ENCODE assay signal across 25 cellular contexts in the genomic region with DNA sequence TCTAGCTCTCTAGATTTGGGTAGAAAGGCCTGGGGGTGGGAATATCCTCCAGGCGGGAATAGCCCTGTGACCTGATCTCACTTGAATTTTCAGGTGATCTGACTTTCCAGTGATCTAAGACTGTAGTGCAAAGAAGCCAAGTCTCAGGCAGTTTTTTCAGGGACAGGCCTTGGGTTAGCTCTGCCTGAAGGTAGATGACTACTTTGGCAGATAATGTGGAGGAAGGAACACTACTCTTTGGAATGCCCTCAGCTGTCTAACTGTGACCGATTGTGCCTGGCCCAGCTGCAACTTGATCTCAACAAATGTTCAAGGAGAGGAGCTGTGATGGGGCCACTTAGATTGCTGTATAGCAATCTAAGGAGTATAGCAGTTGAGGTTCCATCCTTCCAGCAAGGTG.
A peak's percentile ranks its signal among the peaks of the same experiment; 100 is the strongest.
DNase-seq lines count a peak whose midpoint lies in the region; ATAC-seq, FAIRE-seq and TF ChIP-seq lines count a peak whose summit lies in the region.
"Had no signal": no experiment of that assay in that cellular context is flagged by ENCODE, and none has a peak within 500 bp of the region (broad histone marks: within the 10 kb centered on the region; RNA-seq: fewer than 3 reads in every experiment).

No MANE protein-coding gene starts in this region.

- peak overlapping the region; percentile 99 for H3K27ac Mint-ChIP-seq in nephron progenitor cell
- H3K27ac Mint-ChIP-seq: activated CD4-positive, alpha-beta T cell treated with anti-CD3 and anti-CD28 coated beads, Interleukin-2, amount 10 ng/mL, durations not matched to agents 24 days and 14 days; activated CD8-positive, alpha-beta memory T cell treated with anti-CD3 and anti-CD28 coated beads, Interleukin-2, amount 10 ng/mL, durations not matched to agents 7 days and 5 days; activated naive CD8-positive, alpha-beta T cell; CD4-positive, CD25-positive, alpha-beta regulatory T cell had no signal

- peaks cover 4% of the 10 kb centered on the region for H3K27me3 Mint-ChIP-seq in nephron progenitor cell (ENCODE audit: low read depth, poor library complexity)
- H3K27me3 Mint-ChIP-seq: activated CD4-positive, alpha-beta T cell treated with anti-CD3 and anti-CD28 coated beads, Interleukin-2, amount 10 ng/mL, durations not matched to agents 24 days and 14 days; activated CD8-positive, alpha-beta memory T cell treated with anti-CD3 and anti-CD28 coated beads, Interleukin-2, amount 10 ng/mL, durations not matched to agents 7 days and 5 days; activated naive CD8-positive, alpha-beta T cell; CD4-positive, CD25-positive, alpha-beta regulatory T cell had no signal

- H4K5ac ChIP-seq in H1 (ENCODE audit: insufficient read length, low read depth, low read length) = no peak overlapping the region

- H2BK15ac ChIP-seq in H1 (ENCODE audit: low read length) = no peak overlapping the region

- no peak overlapping the region for H2AFZ ChIP-seq in H1 (ENCODE audit: low read length)
- H2AFZ ChIP-seq: neural progenitor cell had no signal

- no peak overlapping the region for H2BK120ac ChIP-seq in H1 (replicated peaks; ENCODE audit: low read depth, low read length)

- H2BK20ac ChIP-seq in H1 (ENCODE audit: low read length) = no peak overlapping the region

- H4K20me1 ChIP-seq in H1 (replicated peaks in 1 of 2; ENCODE audit: control insufficient read depth in 1 of 2, insufficient read depth in 2 of 2, low read length in 2 of 2) = peaks cover 0 to 3% of the 10 kb centered on the region in 2 experiments

- H3K4me3 ChIP-seq in H1 (ENCODE audit: extremely low read depth in 1 of 4, insufficient read depth in 2 of 4, low read depth in 3 of 4, low read length in 4 of 4) = no peak overlapping the region
- H3K4me3 ChIP-seq: body of pancreas, GM12878, neural progenitor cell, prostate gland, smooth muscle cell, thyroid gland had no signal

- H2BK12ac ChIP-seq in H1 (ENCODE audit: low read depth, low read length) = no peak overlapping the region

- peaks cover 0 to 13% of the 10 kb centered on the region in 2 experiments; a peak in 1 of 4 replicates for H3K79me2 ChIP-seq in H1 (ENCODE audit: control insufficient read depth in 1 of 2, insufficient read depth in 2 of 2, low read length in 2 of 2)

- FAIRE-seq in H1 (lab: Jason Lieb, UNC) = peak; percentile 75
- FAIRE-seq: GM12878 had no signal

- no peak overlapping the region for H3K23ac ChIP-seq in H1 (ENCODE audit: insufficient read length)

- no peaks in the 10 kb centered on the region for H3K23me2 ChIP-seq in H1 (ENCODE audit: low read depth, low read length)

- H3K18ac ChIP-seq in H1 (ENCODE audit: extremely low read depth, low read length) = no peak overlapping the region

- WGBS in H1 (ENCODE audit: extremely low coverage in 1 of 2, insufficient coverage in 1 of 2, insufficient read length in 1 of 2, insufficient replicate concordance in 2 of 2, low coverage in 1 of 2, low lambda C conversion rate in 2 of 2, missing lambda C conversion rate in 1 of 2), 2 experiments = 85% methylated on average over 2 of the region's 2 CpGs; no CpG with 5 or more reads in 1 of the 2 experiments

- no peaks in the 10 kb centered on the region for H3K27me3 ChIP-seq in H1 (replicated peaks in 1 of 4; ENCODE audit: control insufficient read depth in 3 of 4, extremely low read depth in 1 of 4, insufficient read depth in 3 of 4, low read length in 3 of 4)
- H3K27me3 ChIP-seq: body of pancreas, neural progenitor cell, thyroid gland had no signal

- H3K27ac ChIP-seq in H1 (ENCODE audit: low read depth, low read length) = no peak overlapping the region
- H3K27ac ChIP-seq: body of pancreas, neural progenitor cell, prostate gland, thyroid gland had no signal

- H3K9me3 Mint-ChIP-seq in nephron progenitor cell = no peaks in the 10 kb centered on the region
- H3K9me3 Mint-ChIP-seq: neural progenitor cell had no signal

- TF ChIP-seq EP300 in H1 (IDR thresholded peaks at IDR 0.05; ENCODE audit: borderline replicate concordance in 1 of 2, low read depth in 2 of 2, low read length in 2 of 2) = no peak

- peaks cover 56% of the 10 kb centered on the region for H3K4me1 Mint-ChIP-seq in nephron progenitor cell

- DNase-seq in EL (peak; percentile 7), LHCN-M2 (ENCODE audit: low read depth) (peak; percentile 70), H1 (ENCODE audit: low read depth in 1 of 2, low spot score in 2 of 2) (no peak), nephron progenitor cell (peak; percentile 35), NCI-H2171 (lab: John Stamatoyannopoulos, UW) (no peak), AML-193 (lab: John Stamatoyannopoulos, UW) (no peak)
- DNase-seq: activated CD4-positive, alpha-beta T cell treated with anti-CD3 and anti-CD28 coated beads, Interleukin-2, amount 10 ng/mL, durations not matched to agents 24 days and 14 days; activated CD8-positive, alpha-beta memory T cell treated with anti-CD3 and anti-CD28 coated beads, Interleukin-2, amount 10 ng/mL, durations not matched to agents 7 days and 5 days; body of pancreas; CD4-positive, CD25-positive, alpha-beta regulatory T cell; cortex of kidney; DMS153; foreskin fibroblast; NCI-H1105; NCI-H526; stimulated activated CD4-positive, alpha-beta T cell treated with anti-CD3 and anti-CD28 coated beads, Interleukin-2, amount 100 ng/mL, for 48 hours; stimulated activated naive CD8-positive, alpha-beta T cell treated with anti-CD3 and anti-CD28 coated beads, Interleukin-15, Interleukin-2, amounts not matched to agents 100 U/mL and 50 U/mL, for 24 hours; thyroid gland had no signal

- H3K79me1 ChIP-seq in H1 (ENCODE audit: low read depth, low read length) = no peaks in the 10 kb centered on the region

- no peak overlapping the region for H3K4ac ChIP-seq in H1 (replicated peaks; ENCODE audit: insufficient read length, low read depth, low read length)

- H2AK5ac ChIP-seq in H1 (ENCODE audit: low read depth, low read length) = no peak overlapping the region

- POLR2A ChIA-PET in H1 (lab: Charles Lee; ENCODE audit: partially characterized antibody) = interaction anchor here (3.4 kb wide), 1 partner anchor 12 kb away, joined by 10 read pairs; no protein-coding TSS in a partner anchor

- H3K4me3 Mint-ChIP-seq in nephron progenitor cell = peak overlapping the region; percentile 36
- H3K4me3 Mint-ChIP-seq: activated CD4-positive, alpha-beta T cell treated with anti-CD3 and anti-CD28 coated beads, Interleukin-2, amount 10 ng/mL, durations not matched to agents 24 days and 14 days; activated CD8-positive, alpha-beta memory T cell treated with anti-CD3 and anti-CD28 coated beads, Interleukin-2, amount 10 ng/mL, durations not matched to agents 7 days and 5 days; activated naive CD8-positive, alpha-beta T cell; CD4-positive, CD25-positive, alpha-beta regulatory T cell; neural progenitor cell had no signal

- no peaks in the 10 kb centered on the region for H3K9me3 ChIP-seq in H1 (ENCODE audit: insufficient read depth in 2 of 2, low read depth in 1 of 2, low read length in 1 of 2)
- H3K9me3 ChIP-seq: body of pancreas, prostate gland, thyroid gland had no signal

- H3K9ac ChIP-seq in H1 (replicated peaks in 1 of 4; ENCODE audit: extremely low read depth in 1 of 4, low read depth in 3 of 4, low read length in 3 of 4) = no peak overlapping the region
- H3K9ac ChIP-seq: neural progenitor cell had no signal

- H3K4me1 ChIP-seq in H1 (replicated peaks in 1 of 4; ENCODE audit: control insufficient read depth in 3 of 4, insufficient read depth in 4 of 4, low read length in 3 of 4) = peaks cover 0 to 10% (median 4%) of the 10 kb centered on the region in 4 experiments; a peak in 3 of 7 replicates
- H3K4me1 ChIP-seq: prostate gland had no signal

- no peak overlapping the region for H3K56ac ChIP-seq in H1 (replicated peaks; ENCODE audit: insufficient read length, low read depth, low read length)

- H3K36me3 ChIP-seq in H1 (ENCODE audit: control insufficient read depth in 2 of 4, insufficient read depth in 4 of 4, low read length in 3 of 4) = no peaks in the 10 kb centered on the region
- H3K36me3 ChIP-seq: neural progenitor cell, prostate gland, thyroid gland had no signal

- no peak for ATAC-seq in HG03095 (IDR thresholded peaks at IDR 0.05; ENCODE audit: unreplicated experiment)
- ATAC-seq in activated CD4-positive, CD25-positive, alpha-beta regulatory T cell treated with anti-CD3 and anti-CD28 coated beads, Interleukin-2, amount 50 U/mL, for 24 hours = no peak
- ATAC-seq: activated CD8-positive, alpha-beta memory T cell treated with anti-CD3 and anti-CD28 coated beads, Interleukin-2, amount 10 ng/mL, durations not matched to agents 7 days and 5 days; body of pancreas; GM12878; stimulated activated naive CD8-positive, alpha-beta T cell treated with anti-CD3 and anti-CD28 coated beads, Interleukin-15, Interleukin-2, amounts not matched to agents 100 U/mL and 50 U/mL, for 24 hours had no signal

- no peak for TF ChIP-seq POLR2A in H1 (IDR thresholded peaks at IDR 0.05; ENCODE audit: control extremely low read depth in 1 of 2, low read depth in 2 of 2, low read length in 2 of 2)

- no peak overlapping the region for H4K91ac ChIP-seq in H1 (replicated peaks; ENCODE audit: insufficient read length, low read length)

- peaks cover 20% of the 10 kb centered on the region for H3K36me3 Mint-ChIP-seq in nephron progenitor cell (ENCODE audit: low read depth)

- H3K4me2 ChIP-seq in H1 (ENCODE audit: insufficient read depth in 1 of 2, low read depth in 2 of 2, low read length in 2 of 2) = no peak overlapping the region
- H3K4me2 ChIP-seq: neural progenitor cell, smooth muscle cell had no signal

- no peak overlapping the region for H2BK5ac ChIP-seq in H1 (ENCODE audit: low read depth, low read length)

- TF ChIP-seq CTCF in H1 (IDR thresholded peaks at IDR 0.05; ENCODE audit: control extremely low read depth in 1 of 3, insufficient read depth in 1 of 3, low read depth in 1 of 3, low read length in 3 of 3) = no peak
- TF ChIP-seq CTCF in nephron progenitor cell (IDR thresholded peaks at IDR 0.05) = no peak

- H3K14ac ChIP-seq in H1 (ENCODE audit: insufficient read length) = no peak overlapping the region

- CTCF ChIA-PET in H1 (lab: Charles Lee; ENCODE audit: partially characterized antibody) = interaction anchor here (0.5 to 3.3 kb wide), 2 partner anchors 26 kb away, joined by 3 to 10 read pairs; no protein-coding TSS in a partner anchor

- no peak for TF ChIP-seq RAD21 in H1 (IDR thresholded peaks at IDR 0.05 in 1 of 2, conservative IDR thresholded peaks at IDR 0.05 in 1 of 2; ENCODE audit: low read depth in 2 of 2, low read length in 2 of 2)

- H4K8ac ChIP-seq in H1 (ENCODE audit: extremely low read depth, insufficient read depth, low read length) = no peak overlapping the region

TF ChIP-seq in H1, 55 proteins besides CTCF, POLR2A, EP300 and RAD21 (continues in another document):
- no peak for TF ChIP-seq TEAD4 (IDR thresholded peaks at IDR 0.05; ENCODE audit: low read depth, low read length)
- TF ChIP-seq POU5F1 (IDR thresholded peaks at IDR 0.05; ENCODE audit: low read depth, low read length) = no peak

Comparison
In these comparisons a context has a peak if more than half of its experiments do, and no peak if none do; other contexts are left out.
1. DNase-seq: peak in EL (single experiment), LHCN-M2 (single experiment) and nephron progenitor cell (single experiment); none in H1 (0 of 2), NCI-H2171 (single experiment) and AML-193 (0 of 2).